Comparison of ENCODE assay signal across 10 cellular contexts in the genomic region with DNA sequence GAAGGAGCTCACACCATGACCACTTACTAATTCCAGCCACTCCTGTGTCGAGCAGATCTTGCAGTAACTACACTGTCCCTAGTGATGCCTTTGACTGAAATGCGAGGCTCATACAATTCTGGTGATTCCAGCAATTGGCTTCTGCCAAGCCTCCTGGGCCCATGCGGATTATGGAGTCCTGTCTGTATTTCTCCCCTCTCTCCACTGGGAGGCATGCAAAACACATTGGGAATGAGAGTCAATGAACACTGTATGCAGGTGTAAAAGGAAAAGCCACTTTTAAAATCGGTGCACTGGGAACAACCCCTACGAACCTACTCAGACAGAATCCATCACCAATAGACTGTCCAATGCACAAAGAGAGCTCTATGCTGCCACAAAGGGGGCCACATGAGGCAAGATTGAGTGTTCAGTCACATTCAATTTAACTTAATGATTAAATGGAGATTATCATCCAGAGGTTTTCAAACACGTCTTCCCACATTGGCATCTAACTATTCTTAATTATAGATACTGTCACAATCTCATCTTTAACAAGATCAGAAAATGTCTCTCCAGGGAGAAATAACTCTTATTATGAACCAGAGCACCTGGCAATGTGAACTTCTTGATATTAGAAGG.
A peak's percentile ranks its signal among the peaks of the same experiment; 100 is the strongest.
DNase-seq lines count a peak whose midpoint lies in the region; ATAC-seq and TF ChIP-seq lines count a peak whose summit lies in the region.
"Had no signal": no experiment of that assay in that cellular context is flagged by ENCODE, and none has a peak within 500 bp of the region (broad histone marks: within the 10 kb centered on the region; RNA-seq: fewer than 3 reads in every experiment).

No MANE protein-coding gene starts in this region.

- peaks cover 21% of the 10 kb centered on the region for H3K27me3 ChIP-seq in left ventricle myocardium inferior (ENCODE audit: low read depth)
- no peaks in the 10 kb centered on the region for H3K27me3 ChIP-seq in aorta (ENCODE audit: control insufficient read depth in 1 of 2, insufficient read depth in 2 of 2, low read length in 1 of 2)
- no peaks in the 10 kb centered on the region for H3K27me3 ChIP-seq in Peyer's patch

- no peak for TF ChIP-seq POLR2A in Peyer's patch (IDR thresholded peaks at IDR 0.05)

- peaks cover 16% of the 10 kb centered on the region for H3K9me3 ChIP-seq in left ventricle myocardium inferior (replicated peaks)
- H3K9me3 ChIP-seq in aorta (ENCODE audit: control insufficient read depth, low read length): peaks cover 4% of the 10 kb centered on the region
- H3K9me3 ChIP-seq in Peyer's patch: no peaks in the 10 kb centered on the region

- H3K4me3 ChIP-seq in left ventricle myocardium inferior (no peak overlapping the region), aorta (ENCODE audit: low read length in 2 of 2) (no peak overlapping the region), Peyer's patch (no peak overlapping the region)

- DNase-seq in left ventricle myocardium inferior: no peak
- no peak for DNase-seq in Right ventricle myocardium inferior (ENCODE audit: missing footprints)
- peak; percentile 31 for DNase-seq in RKO (ENCODE audit: low spot score)
- DNase-seq in islet precursor cell: peak; percentile 72
- no peak for DNase-seq in D341Med (ENCODE audit: low spot score)
- DNase-seq in aorta: no peak
- no peak for DNase-seq in Peyer's patch
- DNase-seq: activated naive CD4-positive, alpha-beta T cell treated with anti-CD3 and anti-CD28 coated beads, Interleukin-2, amount 10 ng/mL, durations not matched to agents 7 days and 5 days; immature natural killer cell had no signal

- WGBS in aorta, 2 donors: 21 to 24% methylated on average over 6 of the region's 6 CpGs

- intact Hi-C loops in left ventricle myocardium inferior (cut with micrococcal nuclease) (no loop called here), Right ventricle myocardium inferior (cut with DNase I) (no loop called here), aorta (cut with DNase I) (no loop called here)

- TF ChIP-seq CTCF in left ventricle myocardium inferior (IDR thresholded peaks at IDR 0.05; ENCODE audit: borderline replicate concordance): peak; percentile 47
- peak in 2 of 6 experiments; percentile 16 to 17 for TF ChIP-seq CTCF in Peyer's patch (IDR thresholded peaks at IDR 0.05)

- no peaks in the 10 kb centered on the region for H3K36me3 ChIP-seq in left ventricle myocardium inferior
- no peaks in the 10 kb centered on the region for H3K36me3 ChIP-seq in aorta (ENCODE audit: control insufficient read depth in 1 of 2, insufficient read depth in 2 of 2, low read length in 1 of 2)
- H3K36me3 ChIP-seq in Peyer's patch: no peaks in the 10 kb centered on the region

- H3K4me1 ChIP-seq in left ventricle myocardium inferior (no peaks in the 10 kb centered on the region), aorta (ENCODE audit: control insufficient read depth in 1 of 2, insufficient read depth in 2 of 2, low read length in 2 of 2) (no peaks in the 10 kb centered on the region), Peyer's patch (no peaks in the 10 kb centered on the region)

- H3K27ac ChIP-seq in left ventricle myocardium inferior (replicated peaks) (no peak overlapping the region), aorta (ENCODE audit: low read depth in 1 of 2, low read length in 2 of 2) (no peak overlapping the region), Peyer's patch (no peak overlapping the region)

- ATAC-seq in Right ventricle myocardium inferior: no peak
- no peak for ATAC-seq in HG03045 (IDR thresholded peaks at IDR 0.05; ENCODE audit: unreplicated experiment)
- no peak for ATAC-seq in aorta (ENCODE audit: low FRiP score)

Comparison
In these comparisons a context has a peak if more than half of its experiments do, and no peak if none do; other contexts are left out.
1. DNase-seq: peak in RKO (single experiment) and islet precursor cell (single experiment); none in left ventricle myocardium inferior (single experiment), Right ventricle myocardium inferior (single experiment), D341Med (single experiment), aorta (0 of 2) and Peyer's patch (0 of 3).